In the genomic region with DNA sequence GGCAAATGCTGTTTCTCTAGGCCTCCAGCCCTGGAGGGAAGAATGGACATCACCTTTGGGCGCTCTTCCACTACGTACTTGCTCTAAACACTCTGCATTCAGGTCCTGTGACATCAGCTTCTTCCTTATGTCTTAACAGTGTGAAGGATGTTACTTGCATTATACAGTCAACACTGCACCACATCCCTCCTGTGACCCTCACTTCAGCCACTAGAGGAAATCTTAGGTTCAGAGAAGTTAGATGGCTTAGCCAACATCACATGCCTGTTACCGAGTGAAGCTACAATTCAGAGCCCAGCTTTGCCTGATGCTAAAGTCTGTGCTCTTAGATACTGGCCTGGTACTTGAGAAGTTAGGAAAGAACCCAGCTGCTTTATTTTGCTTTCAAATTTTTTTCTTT, we compare ENCODE assay signal across 1 cellular context.
TF ChIP-seq lines count a peak whose summit lies in the region.

No MANE protein-coding gene starts in this region.

TF ChIP-seq in WTC11, 78 proteins besides CTCF, POLR2A, EP300 and RAD21 (continued from another document):
- no peak for TF ChIP-seq AR (CRISPR knock-in tag; IDR thresholded peaks at IDR 0.05)
- no peak for TF ChIP-seq AFF4 (CRISPR knock-in tag; IDR thresholded peaks at IDR 0.05; ENCODE audit: borderline replicate concordance)
- TF ChIP-seq, protein P1, sequence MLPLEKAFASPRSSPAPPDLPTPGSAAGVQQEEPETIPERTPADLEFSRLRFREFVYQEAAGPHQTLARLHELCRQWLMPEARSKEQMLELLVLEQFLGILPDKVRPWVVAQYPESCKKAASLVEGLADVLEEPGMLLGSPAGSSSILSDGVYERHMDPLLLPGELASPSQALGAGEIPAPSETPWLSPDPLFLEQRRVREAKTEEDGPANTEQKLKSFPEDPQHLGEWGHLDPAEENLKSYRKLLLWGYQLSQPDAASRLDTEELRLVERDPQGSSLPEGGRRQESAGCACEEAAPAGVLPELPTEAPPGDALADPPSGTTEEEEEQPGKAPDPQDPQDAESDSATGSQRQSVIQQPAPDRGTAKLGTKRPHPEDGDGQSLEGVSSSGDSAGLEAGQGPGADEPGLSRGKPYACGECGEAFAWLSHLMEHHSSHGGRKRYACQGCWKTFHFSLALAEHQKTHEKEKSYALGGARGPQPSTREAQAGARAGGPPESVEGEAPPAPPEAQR (CRISPR knock-in tag; IDR thresholded peaks at IDR 0.05): no peak
- TF ChIP-seq, protein P2, sequence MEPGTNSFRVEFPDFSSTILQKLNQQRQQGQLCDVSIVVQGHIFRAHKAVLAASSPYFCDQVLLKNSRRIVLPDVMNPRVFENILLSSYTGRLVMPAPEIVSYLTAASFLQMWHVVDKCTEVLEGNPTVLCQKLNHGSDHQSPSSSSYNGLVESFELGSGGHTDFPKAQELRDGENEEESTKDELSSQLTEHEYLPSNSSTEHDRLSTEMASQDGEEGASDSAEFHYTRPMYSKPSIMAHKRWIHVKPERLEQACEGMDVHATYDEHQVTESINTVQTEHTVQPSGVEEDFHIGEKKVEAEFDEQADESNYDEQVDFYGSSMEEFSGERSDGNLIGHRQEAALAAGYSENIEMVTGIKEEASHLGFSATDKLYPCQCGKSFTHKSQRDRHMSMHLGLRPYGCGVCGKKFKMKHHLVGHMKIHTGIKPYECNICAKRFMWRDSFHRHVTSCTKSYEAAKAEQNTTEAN (CRISPR knock-in tag; IDR thresholded peaks at IDR 0.05): no peak
- TF ChIP-seq ZNF396 (CRISPR knock-in tag; IDR thresholded peaks at IDR 0.05; ENCODE audit: borderline replicate concordance): no peak
- no peak for TF ChIP-seq SP1 (CRISPR knock-in tag; conservative IDR thresholded peaks at IDR 0.05)
- TF ChIP-seq ARID4B (CRISPR knock-in tag; IDR thresholded peaks at IDR 0.05; ENCODE audit: borderline replicate concordance): no peak
- no peak for TF ChIP-seq NFATC4 (CRISPR knock-in tag; IDR thresholded peaks at IDR 0.05)
